Comparison of ENCODE assay signal across 14 cellular contexts in genomic region chr17:66306413-66306812, GRCh38. TPM values are rescaled to one million over a fixed set of nuclear protein-coding genes. Genes with fewer than 3 reads are reported as not detected.
DNase-seq lines count a peak whose midpoint lies in the region; ATAC-seq and TF ChIP-seq lines count a peak whose summit lies in the region.
"Had no signal": no experiment of that assay in that cellular context is flagged by ENCODE, and none has a peak within 500 bp of the region (broad histone marks: within the 10 kb centered on the region; RNA-seq: fewer than 3 reads in every experiment).

No MANE protein-coding gene starts in this region.

- H3K4me3 ChIP-seq in fibroblast of mammary gland (ENCODE audit: control insufficient read depth, low read depth, low read length) (no peak overlapping the region), testis (no peak overlapping the region), A673 (ENCODE audit: low read depth, low read length, poor library complexity, severe bottlenecking) (no peak overlapping the region)
- H3K4me3 ChIP-seq: esophagus squamous epithelium, lower lobe of right lung had no signal

- 57 to 59% methylated on average over 5 of the region's 5 CpGs for WGBS in testis, 2 donors

- H3K27me3 Mint-ChIP-seq in activated naive CD4-positive, alpha-beta T cell treated with anti-CD3 and anti-CD28 coated beads for 36 hours (ENCODE audit: low read depth), result no peaks in the 10 kb centered on the region
- H3K27me3 Mint-ChIP-seq in activated T-helper 2 cell treated with anti-CD3 and anti-CD28 coated beads, Interferon-gamma antibody, Interleukin-2, Interleukin-4, amounts not matched to agents 10 μg/mL and 5 μg/mL and 100 μg/mL, durations not matched to agents 14 hours and 24 hours and 36 hours (ENCODE audit: low read depth), result no peaks in the 10 kb centered on the region

- peaks cover 55% of the 10 kb centered on the region for H3K4me1 Mint-ChIP-seq in activated naive CD4-positive, alpha-beta T cell treated with anti-CD3 and anti-CD28 coated beads for 36 hours (ENCODE audit: low read depth)
- H3K4me1 Mint-ChIP-seq in activated T-helper 2 cell treated with anti-CD3 and anti-CD28 coated beads, Interferon-gamma antibody, Interleukin-2, Interleukin-4, amounts not matched to agents 10 μg/mL and 5 μg/mL and 100 μg/mL, durations not matched to agents 14 hours and 24 hours and 36 hours (ENCODE audit: low read depth), result peaks cover 55% of the 10 kb centered on the region

- H3K36me3 Mint-ChIP-seq in activated naive CD4-positive, alpha-beta T cell treated with anti-CD3 and anti-CD28 coated beads for 36 hours (ENCODE audit: low read depth), result peaks cover 55% of the 10 kb centered on the region
- peaks cover 79% of the 10 kb centered on the region for H3K36me3 Mint-ChIP-seq in activated T-helper 2 cell treated with anti-CD3 and anti-CD28 coated beads, Interferon-gamma antibody, Interleukin-2, Interleukin-4, amounts not matched to agents 10 μg/mL and 5 μg/mL and 100 μg/mL, durations not matched to agents 14 hours and 24 hours and 36 hours (ENCODE audit: low read depth)

- no peak for TF ChIP-seq POLR2A in testis (IDR thresholded peaks at IDR 0.05)

- no TSS peak for BruUV-seq in A673 (replicated peaks; lab: Mats Ljungman, UMichigan)

- POLR2A ChIA-PET in A673 (lab: Charles Lee; ENCODE audit: low non-redundant PET), result no interaction called here

- peak overlapping the region; percentile 64 to 87 for H3K27ac ChIP-seq in testis
- H3K27ac ChIP-seq in A673 (ENCODE audit: low read depth, low read length, poor library complexity, severe bottlenecking), result no peak overlapping the region
- H3K27ac ChIP-seq: lower lobe of right lung had no signal

- intact Hi-C loops in activated naive CD4-positive, alpha-beta T cell treated with anti-CD3 and anti-CD28 coated beads for 36 hours (cut with micrococcal nuclease), result loop anchor here (1.0 to 10.0 kb wide), 9 partner anchors 8 to 1332 kb away; no protein-coding TSS in a partner anchor
- intact Hi-C loops in activated T-helper 2 cell treated with anti-CD3 and anti-CD28 coated beads, Interferon-gamma antibody, Interleukin-2, Interleukin-4, amounts not matched to agents 10 μg/mL and 5 μg/mL and 100 μg/mL, durations not matched to agents 14 hours and 24 hours and 36 hours (cut with micrococcal nuclease), result loop anchor here (5.0 kb wide), 1 partner anchor 206 kb away; no protein-coding TSS in a partner anchor
- intact Hi-C loops in testis (cut with DNase I; ENCODE audit: low total_unique reads), result no loop called here
- intact Hi-C loops in A673 (cut with micrococcal nuclease; ENCODE audit: unreplicated experiment), result loop anchor here (10.0 kb wide), 1 partner anchor 118 kb away; no protein-coding TSS in a partner anchor

- CTCF ChIA-PET in activated naive CD4-positive, alpha-beta T cell treated with anti-CD3 and anti-CD28 coated beads for 36 hours (lab: Charles Lee), result interaction anchor here (1.0 to 1.6 kb wide), 4 partner anchors 9 to 261 kb away, joined by 3 to 5 read pairs (median 4); no protein-coding TSS in a partner anchor
- CTCF ChIA-PET in A673 (lab: Charles Lee), result interaction anchor here (0.5 to 0.6 kb wide), 2 partner anchors 34 to 50 kb away, joined by 3 read pairs; no protein-coding TSS in a partner anchor

- peaks cover 5% of the 10 kb centered on the region for H3K4me1 ChIP-seq in testis
- peaks cover 6% of the 10 kb centered on the region for H3K4me1 ChIP-seq in A673 (ENCODE audit: insufficient read depth, low read length, poor library complexity, severe bottlenecking)

- H3K27me3 ChIP-seq in testis (no peaks in the 10 kb centered on the region), A673 (replicated peaks; ENCODE audit: insufficient read depth, low read depth, low read length, poor library complexity) (no peaks in the 10 kb centered on the region)

- no peak for ATAC-seq in omental fat pad (ENCODE audit: low FRiP score)
- ATAC-seq: lower lobe of right lung had no signal

- peak overlapping the region; percentile 95 for H3K27ac Mint-ChIP-seq in activated naive CD4-positive, alpha-beta T cell treated with anti-CD3 and anti-CD28 coated beads for 36 hours
- peak overlapping the region; percentile 99 for H3K27ac Mint-ChIP-seq in activated T-helper 2 cell treated with anti-CD3 and anti-CD28 coated beads, Interferon-gamma antibody, Interleukin-2, Interleukin-4, amounts not matched to agents 10 μg/mL and 5 μg/mL and 100 μg/mL, durations not matched to agents 14 hours and 24 hours and 36 hours
- H3K27ac Mint-ChIP-seq: B cell had no signal

- H3K36me3 ChIP-seq in testis (ENCODE audit: low read depth, missing control alignments) (no peaks in the 10 kb centered on the region), A673 (ENCODE audit: insufficient read depth, low read length, poor library complexity, severe bottlenecking) (no peaks in the 10 kb centered on the region)
- H3K36me3 ChIP-seq: esophagus squamous epithelium, lower lobe of right lung had no signal

- peak overlapping the region; percentile 73 for H3K4me3 Mint-ChIP-seq in activated naive CD4-positive, alpha-beta T cell treated with anti-CD3 and anti-CD28 coated beads for 36 hours
- peak overlapping the region; percentile 96 for H3K4me3 Mint-ChIP-seq in activated T-helper 2 cell treated with anti-CD3 and anti-CD28 coated beads, Interferon-gamma antibody, Interleukin-2, Interleukin-4, amounts not matched to agents 10 μg/mL and 5 μg/mL and 100 μg/mL, durations not matched to agents 14 hours and 24 hours and 36 hours (ENCODE audit: low read depth)
- H3K4me3 Mint-ChIP-seq: B cell had no signal

- no peak for TF ChIP-seq CTCF in fibroblast of mammary gland (conservative IDR thresholded peaks at IDR 0.05; ENCODE audit: control insufficient read depth, insufficient read depth, low read depth, low read length)
- TF ChIP-seq CTCF in testis (IDR thresholded peaks at IDR 0.05), result no peak
- no peak for TF ChIP-seq CTCF in omental fat pad (IDR thresholded peaks at IDR 0.05)
- no peak for TF ChIP-seq CTCF in A673 (conservative IDR thresholded peaks at IDR 0.05; ENCODE audit: low read depth, low read length)

- no peaks in the 10 kb centered on the region for H3K9me3 Mint-ChIP-seq in activated naive CD4-positive, alpha-beta T cell treated with anti-CD3 and anti-CD28 coated beads for 36 hours
- H3K9me3 Mint-ChIP-seq in activated T-helper 2 cell treated with anti-CD3 and anti-CD28 coated beads, Interferon-gamma antibody, Interleukin-2, Interleukin-4, amounts not matched to agents 10 μg/mL and 5 μg/mL and 100 μg/mL, durations not matched to agents 14 hours and 24 hours and 36 hours, result no peaks in the 10 kb centered on the region

- no peaks in the 10 kb centered on the region for H3K9me3 ChIP-seq in testis
- no peaks in the 10 kb centered on the region for H3K9me3 ChIP-seq in A673 (ENCODE audit: low read depth, low read length, poor library complexity, severe bottlenecking)
- H3K9me3 ChIP-seq: esophagus squamous epithelium, lower lobe of right lung had no signal

- DNase-seq in activated naive CD4-positive, alpha-beta T cell treated with anti-CD3 and anti-CD28 coated beads for 36 hours, result no peak
- no peak for DNase-seq in activated naive CD4-positive, alpha-beta T cell (lab: John Stamatoyannopoulos, UW)
- no peak for DNase-seq in activated T-helper 2 cell treated with anti-CD3 and anti-CD28 coated beads, Interferon-gamma antibody, Interleukin-2, Interleukin-4, amounts not matched to agents 10 μg/mL and 5 μg/mL and 100 μg/mL, durations not matched to agents 14 hours and 24 hours and 36 hours (ENCODE audit: low spot score)
- peak; percentile 55 for DNase-seq in fibroblast of mammary gland (ENCODE audit: low read depth)
- no peak for DNase-seq in testis
- no peak for DNase-seq in omental fat pad (ENCODE audit: low spot score)
- DNase-seq in SIG-M5 (lab: John Stamatoyannopoulos, UW), result no peak
- no peak for DNase-seq in A673 (ENCODE audit: low spot score)
- DNase-seq: activated effector memory CD4-positive, alpha-beta T cell treated with anti-CD3 and anti-CD28 coated beads, Interleukin-2, amount 50 U/mL, for 16 hours; esophagus squamous epithelium; lower lobe of right lung; stimulated activated naive CD4-positive, alpha-beta T cell; SW 1271 had no signal

RNA-seq across cellular contexts. Expression of gene PRKCA, which starts 4.0 kb away (rescaled TPM):
- 10 to 100 TPM; 78.4 to 79.7 TPM for total RNA-seq in activated naive CD4-positive, alpha-beta T cell treated with anti-CD3 and anti-CD28 coated beads for 36 hours
- total RNA-seq in activated T-helper 2 cell treated with anti-CD3 and anti-CD28 coated beads, Interferon-gamma antibody, Interleukin-2, Interleukin-4, amounts not matched to agents 10 μg/mL and 5 μg/mL and 100 μg/mL, durations not matched to agents 14 hours and 24 hours and 36 hours, result 268 and 272 TPM in 2 replicates
- total RNA-seq in testis (10 to 100 TPM; 15.4 to 22.9 TPM), omental fat pad (10 to 100 TPM in 2 of 4 donors, 1 to 10 TPM in 2; 6.7 to 14.3 (median 10.3) TPM), A673 (2021) (15.7 and 16.3 TPM in 2 replicates)
- polyA plus RNA-seq in testis (ENCODE audit: insufficient read depth, low read depth, low replicate concordance), result 6.8 TPM
